15 cellular contexts compared by ENCODE assay signal in the genomic region with DNA sequence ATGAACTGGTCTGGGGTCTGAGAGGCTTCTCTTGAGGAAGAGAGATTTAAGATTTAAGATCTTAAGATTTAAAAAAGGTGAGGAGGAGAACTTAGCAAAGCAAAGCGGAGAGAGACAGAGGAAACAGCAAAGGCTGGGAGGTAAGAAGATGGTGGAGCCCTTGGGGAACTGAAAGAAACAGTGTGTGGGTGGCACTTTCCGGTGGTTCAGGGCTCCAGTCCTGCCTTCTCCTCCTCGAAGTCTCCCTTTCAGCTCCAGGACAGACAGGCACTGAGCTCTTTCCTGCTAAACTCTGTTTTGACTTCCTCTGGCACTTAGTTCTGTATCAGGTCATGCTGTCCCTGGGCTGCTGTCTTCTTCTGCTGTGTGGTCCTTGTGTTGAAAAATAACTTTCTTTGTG.
DNase-seq lines count a peak whose midpoint lies in the region; ATAC-seq and FAIRE-seq lines count a peak whose summit lies in the region.
"Had no signal": no experiment of that assay in that cellular context is flagged by ENCODE, and none has a peak within 500 bp of the region (broad histone marks: within the 10 kb centered on the region; RNA-seq: fewer than 3 reads in every experiment).

No MANE protein-coding gene starts in this region.

- FAIRE-seq in GM18507 (lab: Jason Lieb, UNC), result peak; percentile 81
- FAIRE-seq in endometrium (lab: Jason Lieb, UNC), result peak; percentile 84

- peak; percentile 84 for ATAC-seq in GM21619 (IDR thresholded peaks at IDR 0.05; ENCODE audit: unreplicated experiment)
- peak; percentile 71 for ATAC-seq in HG03280 (IDR thresholded peaks at IDR 0.05; ENCODE audit: unreplicated experiment)

- DNase-seq in GM18507 (ENCODE audit: extremely low spot score, insufficient read length, low read depth), result no peak
- no peak for DNase-seq in NCI-H1417 (lab: John Stamatoyannopoulos, UW)
- DNase-seq in DMS53 (lab: John Stamatoyannopoulos, UW), result no peak
- DNase-seq in NCI-H1092 treated with DMSO at 0.1 percent for 48 hours (lab: John Stamatoyannopoulos, UW), result no peak
- no peak for DNase-seq in activated naive CD4-positive, alpha-beta T cell treated with Interleukin-2 at 50 U/mL for 16 hours
- DNase-seq: activated CD4-positive, alpha-beta T cell treated with anti-CD3 and anti-CD28 coated beads, Interleukin-2, amount 50 U/mL, for 48 hours; activated T-cell treated with anti-CD3 and anti-CD28 coated beads, Interleukin-2, amount 50 U/mL, for 48 hours; GDM1; KBM-7; NCI-H1436 treated with DMSO at 0.1 percent for 48 hours; NCI-H446; testis had no signal
